21 cellular contexts compared by ENCODE assay signal in the genomic region with DNA sequence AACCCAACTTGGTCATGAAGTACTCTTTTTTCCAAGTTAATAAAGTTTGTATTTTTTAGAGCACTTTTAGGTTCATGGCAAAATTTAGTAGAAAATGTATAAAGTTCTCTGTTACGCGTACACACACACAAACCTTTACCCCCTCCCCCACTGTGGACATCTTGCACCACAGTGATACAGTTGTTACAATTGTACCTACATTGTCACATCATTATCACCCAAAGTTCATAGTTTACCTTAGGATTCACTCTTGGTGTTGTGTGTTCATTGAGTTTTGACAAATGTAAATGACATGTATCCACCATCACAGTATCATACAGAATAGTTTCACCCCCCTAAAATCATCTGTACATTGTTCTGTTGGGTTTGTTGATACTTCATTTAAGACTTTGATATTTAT. TPM values are rescaled to one million over a fixed set of nuclear protein-coding genes. Genes with fewer than 3 reads are reported as not detected.
A peak's percentile ranks its signal among the peaks of the same experiment; 100 is the strongest.
DNase-seq lines count a peak whose midpoint lies in the region; ATAC-seq, FAIRE-seq and TF ChIP-seq lines count a peak whose summit lies in the region.
"Had no signal": no experiment of that assay in that cellular context is flagged by ENCODE, and none has a peak within 500 bp of the region (broad histone marks: within the 10 kb centered on the region; RNA-seq: fewer than 3 reads in every experiment).

No MANE protein-coding gene starts in this region.

- no peak overlapping the region for H3K56ac ChIP-seq in IMR-90 (ENCODE audit: extremely low read depth, insufficient read depth, low read length)

- H2BK120ac ChIP-seq in IMR-90 (ENCODE audit: low read depth, low read length), result no peak overlapping the region

- peak; percentile 78 for FAIRE-seq in H54 (lab: Jason Lieb, UNC)
- no peak for FAIRE-seq in kidney (lab: Jason Lieb, UNC)
- FAIRE-seq: GM12878, GM19239 had no signal

- H3K27ac Mint-ChIP-seq in stimulated activated effector memory CD8-positive, alpha-beta T cell treated with anti-CD3 and anti-CD28 coated beads, Interleukin-12 subunit alpha, Interleukin-12 subunit beta, amount 100 ng/mL, for 72 hours, result no peak overlapping the region
- H3K27ac Mint-ChIP-seq: B cell; CD8-positive, alpha-beta T cell; HFFc6 had no signal

- H4K20me1 ChIP-seq in IMR-90 (ENCODE audit: insufficient read depth, low read length), result no peaks in the 10 kb centered on the region
- H4K20me1 ChIP-seq: BLaER1 treated with 17β-estradiol and CSF1 and Interleukin-3, amounts not matched to agents 10 nM and 100 nM had no signal

- no peak overlapping the region for H2BK15ac ChIP-seq in IMR-90 (ENCODE audit: low read depth, low read length)

- TF ChIP-seq RAD21 in IMR-90 (IDR thresholded peaks at IDR 0.05; ENCODE audit: low read length), result no peak

- H3K9me3 ChIP-seq in right atrium auricular region, result no peaks in the 10 kb centered on the region
- H3K9me3 ChIP-seq in heart right ventricle, result no peaks in the 10 kb centered on the region
- H3K9me3 ChIP-seq in IMR-90 (ENCODE audit: control insufficient read depth, insufficient read depth, low read length), result peaks cover 3% of the 10 kb centered on the region
- H3K9me3 ChIP-seq in kidney (ENCODE audit: control insufficient read depth in 1 of 2, low read length in 2 of 2), result no peaks in the 10 kb centered on the region

- H3K23ac ChIP-seq in IMR-90 (ENCODE audit: low read depth, low read length), result no peak overlapping the region

- in situ Hi-C loops in IMR-90 (cut with MboI; ENCODE audit: low sequenced_read_pairs), result no loop called here

- POLR2A ChIA-PET in IMR-90 (lab: Charles Lee; ENCODE audit: unreplicated experiment), result no interaction called here

- TF ChIP-seq CTCF in right atrium auricular region (IDR thresholded peaks at IDR 0.05), result no peak
- TF ChIP-seq CTCF in heart right ventricle (IDR thresholded peaks at IDR 0.05), result no peak
- no peak for TF ChIP-seq CTCF in IMR-90 (conservative IDR thresholded peaks at IDR 0.05; ENCODE audit: low read depth, low read length)
- no peak for TF ChIP-seq CTCF in kidney (IDR thresholded peaks at IDR 0.05; ENCODE audit: borderline replicate concordance, extremely low read depth, insufficient read depth)

- no peak overlapping the region for H4K5ac ChIP-seq in IMR-90 (ENCODE audit: low read depth, low read length)

- H4K8ac ChIP-seq in IMR-90 (ENCODE audit: low read depth in 2 of 2, low read length in 2 of 2), result no peak overlapping the region; a peak in 1 of 4 replicates

- 50% methylated on average over 2 of the region's 2 CpGs for WGBS in heart right ventricle, 2 donors
- WGBS in IMR-90 (ENCODE audit: extremely low coverage in 2 of 2, insufficient read length in 1 of 2), 2 experiments, result no CpG with 5 or more reads among the region's 2 CpGs

- no peak overlapping the region for H3K14ac ChIP-seq in IMR-90 (replicated peaks; ENCODE audit: low read depth, low read length)

- peak overlapping the region; percentile 80; the same call in 1 of the 2 replicates for H2AK5ac ChIP-seq in IMR-90 (ENCODE audit: low read depth, low read length)

- no peak for ATAC-seq in heart right ventricle
- ATAC-seq in IMR-90 (ENCODE audit: low read depth), result no peak
- no peak for ATAC-seq in HG03108 (IDR thresholded peaks at IDR 0.05; ENCODE audit: unreplicated experiment)
- ATAC-seq in stimulated activated effector memory CD8-positive, alpha-beta T cell treated with anti-CD3 and anti-CD28 coated beads, Interleukin-12 subunit alpha, Interleukin-12 subunit beta, amount 100 ng/mL, for 72 hours, result no peak
- ATAC-seq in GM19397 (IDR thresholded peaks at IDR 0.05; ENCODE audit: unreplicated experiment), result no peak
- ATAC-seq: CD8-positive, alpha-beta T cell; GM12878 had no signal

- H3K36me3 Mint-ChIP-seq in stimulated activated effector memory CD8-positive, alpha-beta T cell treated with anti-CD3 and anti-CD28 coated beads, Interleukin-12 subunit alpha, Interleukin-12 subunit beta, amount 100 ng/mL, for 72 hours, result no peaks in the 10 kb centered on the region
- H3K36me3 Mint-ChIP-seq: CD8-positive, alpha-beta T cell had no signal

- H3K36me3 ChIP-seq in right atrium auricular region (no peaks in the 10 kb centered on the region), heart right ventricle (no peaks in the 10 kb centered on the region), IMR-90 (ENCODE audit: control insufficient read depth, insufficient read depth, low read length) (peaks cover 6% of the 10 kb centered on the region), kidney (ENCODE audit: control insufficient read depth in 1 of 2, insufficient read depth in 2 of 2, low read length in 2 of 2) (no peaks in the 10 kb centered on the region)

- CTCF ChIA-PET in IMR-90 (lab: Yijun Ruan, JAX), result interaction anchor here (0.6 kb wide), 1 partner anchor 22 kb away, joined by 3 read pairs; no protein-coding TSS in a partner anchor

- H2BK20ac ChIP-seq in IMR-90 (ENCODE audit: low read depth, low read length), result no peak overlapping the region

- H3K79me1 ChIP-seq in IMR-90 (ENCODE audit: low read depth in 1 of 2, low read length in 2 of 2), result peaks cover 16 to 33% of the 10 kb centered on the region in 2 experiments

- H2AFZ ChIP-seq in IMR-90 (replicated peaks; ENCODE audit: low read length, poor library complexity), result no peak overlapping the region

- H3K9me3 Mint-ChIP-seq in stimulated activated effector memory CD8-positive, alpha-beta T cell treated with anti-CD3 and anti-CD28 coated beads, Interleukin-12 subunit alpha, Interleukin-12 subunit beta, amount 100 ng/mL, for 72 hours, result no peaks in the 10 kb centered on the region
- H3K9me3 Mint-ChIP-seq: CD8-positive, alpha-beta T cell had no signal

- no peaks in the 10 kb centered on the region for H3K9me1 ChIP-seq in IMR-90 (ENCODE audit: insufficient read depth, low read length)

- no peak overlapping the region for H3K4ac ChIP-seq in IMR-90 (ENCODE audit: low read depth, low read length)

- H3K27ac ChIP-seq in right atrium auricular region, result peak overlapping the region; percentile 3 to 88
- peak overlapping the region in 4 of 10 donors; percentile 81 to 87 (median 85) for H3K27ac ChIP-seq in heart right ventricle
- H3K27ac ChIP-seq in IMR-90 (ENCODE audit: insufficient read depth, low read length), result no peak overlapping the region
- peak overlapping the region; percentile 0 to 54 for H3K27ac ChIP-seq in kidney (ENCODE audit: low read depth in 2 of 2, low read length in 2 of 2)
- H3K27ac ChIP-seq: BLaER1 treated with 17β-estradiol and CSF1 and Interleukin-3, amounts not matched to agents 10 nM and 100 nM; KMS-11 had no signal

- DNase-seq in right atrium auricular region (ENCODE audit: low spot score) (no peak), heart right ventricle (no peak), H54 (ENCODE audit: insufficient read length, low spot score) (no peak), IMR-90 (no peak), kidney (no peak)
- no peak for DNase-seq in stimulated activated effector memory CD8-positive, alpha-beta T cell treated with anti-CD3 and anti-CD28 coated beads, Interleukin-12 subunit alpha, Interleukin-12 subunit beta, amount 100 ng/mL, for 72 hours (ENCODE audit: low spot score in 2 of 2)
- DNase-seq: 8988T; Calu3; CD8-positive, alpha-beta T cell; DND-41; EL; GOT3; HCEC 1CT; HFFc6 had no signal

- H4K91ac ChIP-seq in IMR-90 (ENCODE audit: insufficient read depth, low read depth, low read length), result no peak overlapping the region

- H3K4me2 ChIP-seq in IMR-90 (ENCODE audit: low read depth, low read length), result no peak overlapping the region
- H3K4me2 ChIP-seq: BLaER1 treated with 17β-estradiol and CSF1 and Interleukin-3, amounts not matched to agents 10 nM and 100 nM; KMS-11 had no signal

- H3K4me1 ChIP-seq in right atrium auricular region, result peaks cover 0 to 30% of the 10 kb centered on the region in 2 donors
- H3K4me1 ChIP-seq in heart right ventricle, result peaks cover 8 to 73% (median 32%) of the 10 kb centered on the region in 9 donors
- peaks cover 8% of the 10 kb centered on the region for H3K4me1 ChIP-seq in IMR-90 (ENCODE audit: control insufficient read depth, insufficient read depth, low read length)
- H3K4me1 ChIP-seq in kidney (ENCODE audit: control insufficient read depth in 1 of 2, insufficient read depth in 1 of 2, low read depth in 1 of 2, low read length in 2 of 2), result peaks cover 6 to 40% of the 10 kb centered on the region in 2 donors

- no peak overlapping the region for H2AK9ac ChIP-seq in IMR-90 (replicated peaks; ENCODE audit: low read depth, low read length, poor library complexity)

- no TSS peak for BruUV-seq in IMR-90 (replicated peaks; lab: Mats Ljungman, UMichigan)

- H3K9ac ChIP-seq in IMR-90 (ENCODE audit: low read depth, low read length) (no peak overlapping the region), kidney (ENCODE audit: low read length in 2 of 2) (no peak overlapping the region)
- H3K9ac ChIP-seq: BLaER1 treated with 17β-estradiol and CSF1 and Interleukin-3, amounts not matched to agents 10 nM and 100 nM; KMS-11 had no signal

- H3K27me3 ChIP-seq in right atrium auricular region (no peaks in the 10 kb centered on the region), heart right ventricle (no peaks in the 10 kb centered on the region), IMR-90 (ENCODE audit: control insufficient read depth, insufficient read depth, low read length) (no peaks in the 10 kb centered on the region)
- H3K27me3 ChIP-seq: BLaER1 treated with 17β-estradiol and CSF1 and Interleukin-3, amounts not matched to agents 10 nM and 100 nM had no signal

- dilution Hi-C loops in IMR-90 (cut with HindIII; ENCODE audit: low sequenced_read_pairs, unreplicated experiment), result no loop called here

- TF ChIP-seq POLR2A in H54 (IDR thresholded peaks at IDR 0.05; ENCODE audit: low read depth, low read length) (no peak), IMR-90 (IDR thresholded peaks at IDR 0.05; ENCODE audit: low read depth, low read length) (no peak)

- intact Hi-C loops in heart right ventricle (cut with DNase I), result no loop called here
- intact Hi-C loops in IMR-90 (cut with micrococcal nuclease), result no loop called here
- intact Hi-C loops in kidney (cut with DNase I), result no loop called here

- H3K4me3 ChIP-seq in right atrium auricular region (no peak overlapping the region), heart right ventricle (no peak overlapping the region), IMR-90 (ENCODE audit: insufficient read depth, low read depth, low read length) (no peak overlapping the region), kidney (ENCODE audit: low read length in 2 of 2) (no peak overlapping the region)
- H3K4me3 ChIP-seq: BLaER1 treated with 17β-estradiol and CSF1 and Interleukin-3, amounts not matched to agents 10 nM and 100 nM; GM12878 had no signal

- H3K18ac ChIP-seq in IMR-90 (ENCODE audit: low read depth, low read length), result peak overlapping the region; percentile 66; the same call in 1 of the 2 replicates

- H2BK5ac ChIP-seq in IMR-90 (ENCODE audit: low read depth, low read length, poor library complexity, severe bottlenecking), result no peak overlapping the region

- peaks cover 10% of the 10 kb centered on the region for H3K4me1 Mint-ChIP-seq in stimulated activated effector memory CD8-positive, alpha-beta T cell treated with anti-CD3 and anti-CD28 coated beads, Interleukin-12 subunit alpha, Interleukin-12 subunit beta, amount 100 ng/mL, for 72 hours
- H3K4me1 Mint-ChIP-seq: B cell had no signal

- H3K4me3 Mint-ChIP-seq in stimulated activated effector memory CD8-positive, alpha-beta T cell treated with anti-CD3 and anti-CD28 coated beads, Interleukin-12 subunit alpha, Interleukin-12 subunit beta, amount 100 ng/mL, for 72 hours, result no peak overlapping the region
- H3K4me3 Mint-ChIP-seq: B cell; CD8-positive, alpha-beta T cell; HFFc6 had no signal

RNA-seq across cellular contexts. Expression of a gene that starts 23.9 kb away (rescaled TPM):
- total RNA-seq in right atrium auricular region (10 to 100 TPM; 53.2 to 59.4 TPM), heart right ventricle (10 to 100 TPM; 38.8 to 77.1 (median 65.7) TPM), IMR-90 (2012; rRNA removed) (12.2 and 16.1 TPM in 2 replicates), kidney (52.9 TPM)
- polyA plus RNA-seq in heart right ventricle (10 to 100 TPM; 11.8 to 58.8 TPM), IMR-90 (2012; rRNA removed) (4.3 and 5.3 TPM in 2 replicates), kidney (ENCODE audit: insufficient read depth, low read depth, low replicate concordance) (26.6 TPM)
- polyA plus RNA-seq in IMR-90 (2012; cell fraction: cytosol; rRNA removed), result 0.95 and 1.1 TPM in 2 replicates
- polyA plus RNA-seq in IMR-90 (2012; cell fraction: nucleus; rRNA removed; ENCODE audit: low replicate concordance), result 1.2 and 7.9 TPM in 2 replicates
